In genomic region chr3:14900881-14901873, GRCh38 we compare ENCODE assay signal across 27 cellular contexts. TPM values are rescaled to one million over a fixed set of nuclear protein-coding genes. Genes with fewer than 3 reads are reported as not detected.
A peak's percentile ranks its signal among the peaks of the same experiment; 100 is the strongest.
DNase-seq lines count a peak whose midpoint lies in the region; ATAC-seq, FAIRE-seq and TF ChIP-seq lines count a peak whose summit lies in the region.
"Had no signal": no experiment of that assay in that cellular context is flagged by ENCODE, and none has a peak within 500 bp of the region (broad histone marks: within the 10 kb centered on the region; RNA-seq: fewer than 3 reads in every experiment).

No MANE protein-coding gene starts in this region.

- BruUV-seq in K562 (replicated peaks; lab: Mats Ljungman, UMichigan), result no TSS peak

- peaks cover 25% of the 10 kb centered on the region for H3K27me3 Mint-ChIP-seq in progenitor cell of endocrine pancreas

- H4K20me1 ChIP-seq in DND-41 (ENCODE audit: insufficient read depth, low read length) (no peaks in the 10 kb centered on the region), K562 (replicated peaks; ENCODE audit: control insufficient read depth, insufficient read depth, low read length) (peaks cover 7% of the 10 kb centered on the region; the same call in 1 of the 2 replicates)
- H4K20me1 ChIP-seq: BLaER1 had no signal

- H3K79me2 ChIP-seq in DND-41 (ENCODE audit: insufficient read depth, low read length), result no peaks in the 10 kb centered on the region
- no peaks in the 10 kb centered on the region for H3K79me2 ChIP-seq in K562 (ENCODE audit: control insufficient read depth, insufficient read depth, low read length)

- peaks cover 8% of the 10 kb centered on the region for H3K9me3 ChIP-seq in DND-41 (ENCODE audit: insufficient read depth, low read length, severe bottlenecking)
- H3K9me3 ChIP-seq in KOPT-K1 (ENCODE audit: insufficient read depth, low read length, poor library complexity, severe bottlenecking), result peaks cover 10% of the 10 kb centered on the region
- peaks cover 4% of the 10 kb centered on the region; the same call in 1 of the 2 replicates for H3K9me3 ChIP-seq in K562 (replicated peaks; ENCODE audit: control insufficient read depth, insufficient read depth, low read depth, low read length)
- peaks cover 0 to 5% (median 0%) of the 10 kb centered on the region in 4 donors for H3K9me3 ChIP-seq in liver (ENCODE audit: control insufficient read depth in 4 of 4, low read length in 3 of 4)
- no peaks in the 10 kb centered on the region for H3K9me3 ChIP-seq in right cardiac atrium (ENCODE audit: control insufficient read depth, low read length)
- H3K9me3 ChIP-seq: neutrophil, psoas muscle, SK-N-SH had no signal

- H3K4me3 Mint-ChIP-seq in progenitor cell of endocrine pancreas (ENCODE audit: low read depth), result no peak overlapping the region
- H3K4me3 Mint-ChIP-seq: activated naive CD8-positive, alpha-beta T cell; activated T-helper 1 cell treated with anti-CD3 and anti-CD28 coated beads, Interleukin-12 subunit alpha, Interleukin-12 subunit beta, Interleukin-2, Interleukin-4 antibody, amounts not matched to agents 30 ng/mL and 10 ng/mL and 1 ng/mL, durations not matched to agents 14 hours and 24 hours and 36 hours; central memory CD8-positive, alpha-beta T cell had no signal

- CTCF ChIA-PET in K562 (lab: Yijun Ruan, JAX; ENCODE audit: low intra/inter-chr PET ratio), result no interaction called here

- no peak for TF ChIP-seq EP300 in K562 (IDR thresholded peaks at IDR 0.05; ENCODE audit: low read length)

- H3K36me3 Mint-ChIP-seq in progenitor cell of endocrine pancreas (ENCODE audit: insufficient read depth), result peaks cover 2% of the 10 kb centered on the region

- H3K4me3 ChIP-seq in DND-41 (ENCODE audit: low read depth in 1 of 2, low read length in 2 of 2), result no peak overlapping the region
- no peak overlapping the region for H3K4me3 ChIP-seq in K562
- no peak overlapping the region for H3K4me3 ChIP-seq in liver (ENCODE audit: low read depth in 1 of 3, low read length in 3 of 3)
- no peak overlapping the region for H3K4me3 ChIP-seq in right cardiac atrium (ENCODE audit: low read length)
- H3K4me3 ChIP-seq: BLaER1, psoas muscle, skin epidermis had no signal

- H3K27me3 ChIP-seq in DND-41 (ENCODE audit: insufficient read depth, low read length, poor library complexity), result no peaks in the 10 kb centered on the region
- H3K27me3 ChIP-seq in K562 (ENCODE audit: control insufficient read depth in 2 of 2, insufficient read depth in 2 of 2, low read length in 2 of 2), result peaks cover 20 to 66% of the 10 kb centered on the region in 2 experiments; a peak in 4 of 5 replicates
- no peaks in the 10 kb centered on the region for H3K27me3 ChIP-seq in liver (ENCODE audit: control insufficient read depth in 4 of 4, insufficient read depth in 4 of 4, low read length in 3 of 4)
- H3K27me3 ChIP-seq in right cardiac atrium (ENCODE audit: control insufficient read depth, insufficient read depth), result no peaks in the 10 kb centered on the region
- H3K27me3 ChIP-seq: BLaER1, neutrophil had no signal

- 1% methylated on average over 15 of the region's 15 CpGs for WGBS in K562 (ENCODE audit: insufficient coverage, low coverage, missing lambda C conversion rate)
- WGBS in liver, result 38% methylated on average over 15 of the region's 15 CpGs
- WGBS in right cardiac atrium, result 80% methylated on average over 15 of the region's 15 CpGs

- no peak for DNase-seq in DND-41
- no peak for DNase-seq in K562 (ENCODE audit: extremely low read depth in 1 of 4, low spot score in 3 of 4)
- DNase-seq in progenitor cell of endocrine pancreas (ENCODE audit: low spot score, unreplicated experiment), result no peak
- DNase-seq in right cardiac atrium, result no peak
- DNase-seq in NCI-H187 (lab: John Stamatoyannopoulos, UW), result no peak
- no peak for DNase-seq in activated effector memory CD4-positive, alpha-beta T cell treated with anti-CD3 and anti-CD28 coated beads, Interleukin-2, amount 50 U/mL, for 16 hours
- DNase-seq: activated CD4-positive, alpha-beta T cell treated with anti-CD3 and anti-CD28 coated beads, Interleukin-2, amount 50 U/mL, for 1 hour; COR-L47; DMS79; NCI-H1105 treated with DMSO at 0.1 percent for 48 hours; NCI-H2081 treated with DMSO at 0.1 percent for 48 hours; NCI-H345; psoas muscle; SK-N-SH; stimulated activated CD4-positive, alpha-beta T cell treated with anti-CD3 and anti-CD28 coated beads, Interleukin-1b, Interleukin-23, amount 100 ng/mL, for 48 hours; T-helper 2 cell had no signal

- POLR2A ChIA-PET in K562 (lab: Yijun Ruan, JAX), result interaction anchor here (0.6 kb wide), 2 partner anchors 200 to 1654 kb away, joined by 3 read pairs; no protein-coding TSS in a partner anchor

- no peak overlapping the region for H2AFZ ChIP-seq in DND-41 (ENCODE audit: low read depth, low read length)
- no peak overlapping the region for H2AFZ ChIP-seq in K562 (ENCODE audit: low read depth, low read length)

- H3K27ac ChIP-seq in DND-41 (ENCODE audit: low read length) (peak overlapping the region; percentile 49; the same call in 1 of the 2 replicates), KOPT-K1 (ENCODE audit: low read depth, low read length, poor library complexity, severe bottlenecking) (peak overlapping the region; percentile 48), K562 (ENCODE audit: extremely low read depth, low read depth, low read length) (no peak overlapping the region), liver (ENCODE audit: low read depth in 1 of 2, low read length in 2 of 2) (peak overlapping the region; percentile 73 to 86), right cardiac atrium (ENCODE audit: low read length) (no peak overlapping the region)
- H3K27ac ChIP-seq: BLaER1, KMS-11, neutrophil, psoas muscle, skin epidermis, VCaP had no signal

- H3K9ac ChIP-seq in DND-41 (ENCODE audit: low read depth, low read length) (no peak overlapping the region), K562 (ENCODE audit: insufficient read depth in 1 of 2, low read depth in 2 of 2, low read length in 2 of 2) (no peak overlapping the region), liver (ENCODE audit: low read depth in 1 of 2, low read length in 2 of 2) (peak overlapping the region in 1 of 2 donors; percentile 40)
- H3K9ac ChIP-seq: BLaER1, KMS-11, SK-N-SH had no signal

- no peak overlapping the region for H3K4me2 ChIP-seq in DND-41 (ENCODE audit: insufficient read depth, low read length)
- no peak overlapping the region for H3K4me2 ChIP-seq in K562 (ENCODE audit: insufficient read depth, low read length)
- H3K4me2 ChIP-seq: BLaER1, KMS-11, SK-N-SH had no signal

- in situ Hi-C loops in K562 (cut with MboI), result loop anchor here (25.0 kb wide), 2 partner anchors 389 to 1239 kb away; no protein-coding TSS in a partner anchor

- TF ChIP-seq POLR2A in K562 (conservative IDR thresholded peaks at IDR 0.05), result no peak

- peaks cover 9% of the 10 kb centered on the region for H3K9me3 Mint-ChIP-seq in progenitor cell of endocrine pancreas (ENCODE audit: low read depth)

- FAIRE-seq in K562 (lab: Jason Lieb, UNC), result peak; percentile 11
- FAIRE-seq: GM18507 had no signal

- TF ChIP-seq CTCF in DND-41 (IDR thresholded peaks at IDR 0.05; ENCODE audit: borderline replicate concordance, extremely low read depth, low read length, poor library complexity, severe bottlenecking) (no peak), K562 (IDR thresholded peaks at IDR 0.05 in 2 of 3, conservative IDR thresholded peaks at IDR 0.05 in 1 of 3; ENCODE audit: insufficient read depth in 2 of 3, low read depth in 1 of 3, low read length in 3 of 3) (no peak), liver (IDR thresholded peaks at IDR 0.05; ENCODE audit: low read depth, low read length, missing input control) (peak; percentile 12), progenitor cell of endocrine pancreas (IDR thresholded peaks at IDR 0.05; ENCODE audit: unreplicated experiment) (no peak)

- H3K9me1 ChIP-seq in K562 (ENCODE audit: control insufficient read depth, insufficient read depth, low read length), result no peaks in the 10 kb centered on the region

- intact Hi-C loops in K562 (cut with micrococcal nuclease) (no loop called here), right cardiac atrium (cut with DNase I) (no loop called here)

- no peak for TF ChIP-seq RAD21 in K562 (CRISPR knock-in tag; conservative IDR thresholded peaks at IDR 0.05 in 1 of 2, IDR thresholded peaks at IDR 0.05 in 1 of 2)
- TF ChIP-seq RAD21 in liver (IDR thresholded peaks at IDR 0.05), result peak; percentile 59 to 62

- peaks cover 5% of the 10 kb centered on the region for H3K4me1 Mint-ChIP-seq in progenitor cell of endocrine pancreas (ENCODE audit: low read depth)
- H3K4me1 Mint-ChIP-seq: central memory CD8-positive, alpha-beta T cell had no signal

- no peak overlapping the region for H3K27ac Mint-ChIP-seq in progenitor cell of endocrine pancreas
- H3K27ac Mint-ChIP-seq: activated naive CD8-positive, alpha-beta T cell; activated T-helper 1 cell treated with anti-CD3 and anti-CD28 coated beads, Interleukin-12 subunit alpha, Interleukin-12 subunit beta, Interleukin-2, Interleukin-4 antibody, amounts not matched to agents 30 ng/mL and 10 ng/mL and 1 ng/mL, durations not matched to agents 14 hours and 24 hours and 36 hours had no signal

- H3K4me1 ChIP-seq in DND-41 (ENCODE audit: insufficient read depth, low read length), result peaks cover 25% of the 10 kb centered on the region
- H3K4me1 ChIP-seq in K562 (replicated peaks in 1 of 2; ENCODE audit: control insufficient read depth in 2 of 2, insufficient read depth in 2 of 2, low read length in 2 of 2), result no peaks in the 10 kb centered on the region
- peaks cover 16 to 39% (median 28%) of the 10 kb centered on the region in 4 donors for H3K4me1 ChIP-seq in liver (ENCODE audit: control insufficient read depth in 4 of 4, insufficient read depth in 4 of 4, low read length in 3 of 4)
- no peaks in the 10 kb centered on the region for H3K4me1 ChIP-seq in right cardiac atrium (ENCODE audit: control insufficient read depth, insufficient read depth, low read length)
- H3K4me1 ChIP-seq: BLaER1, psoas muscle had no signal

- ATAC-seq in DND-41 (ENCODE audit: insufficient read depth, low read depth), result peak; percentile 47
- ATAC-seq in K562, result peak; percentile 28; the same call in 1 of the 3 replicates
- ATAC-seq in right cardiac atrium, result no peak
- ATAC-seq: psoas muscle had no signal

- H3K36me3 ChIP-seq in DND-41 (ENCODE audit: insufficient read depth, low read length) (no peaks in the 10 kb centered on the region; the same call in 1 of the 2 replicates), KOPT-K1 (ENCODE audit: insufficient read depth, low read length) (0 out of 2 replicates have a peak, but pooled peaks cover 6% of the 10 kb centered on the region), K562 (ENCODE audit: control insufficient read depth, insufficient read depth, low read length) (no peaks in the 10 kb centered on the region), liver (ENCODE audit: control insufficient read depth in 4 of 4, insufficient read depth in 3 of 4, low read depth in 1 of 4, low read length in 3 of 4) (no peaks in the 10 kb centered on the region)
- H3K36me3 ChIP-seq: BLaER1, neutrophil had no signal

RNA-seq across cellular contexts. Expression of gene NR2C2, which starts 46.2 kb away (rescaled TPM):
- 116 and 153 TPM in 2 replicates for total RNA-seq in K562 (2011; cell fraction: chromatin; rRNA removed; ENCODE audit: low replicate concordance)
- total RNA-seq in K562 (2011; cell fraction: nucleolus; rRNA removed), result 54.9 and 60.4 TPM in 2 replicates
- total RNA-seq in K562 (2011; cell fraction: nucleoplasm; rRNA removed), result 99.1 and 148 TPM in 2 replicates
- total RNA-seq in K562 (2014; rRNA removed) (10.8 and 17.3 TPM in 2 replicates), K562 (2014; rRNA removed; fragmentation: Illumina TruSeq; extraction: Trizol) (17.7 and 18.7 TPM in 2 replicates), K562 (2015; rRNA removed; fragmentation: Illumina TruSeq; extraction: Trizol) (14.6 and 15.8 TPM in 2 replicates), K562 (2021) (32.9 and 33.0 TPM in 2 replicates), liver (10 to 100 TPM; 21.8 TPM), progenitor cell of endocrine pancreas (56.0 and 58.8 TPM in 2 replicates), right cardiac atrium (10 to 100 TPM; 27.6 to 36.0 (median 32.3) TPM)
- polyA plus RNA-seq in K562 (2011; rRNA removed) (17.3 and 21.8 TPM in 2 replicates), K562 (2014; fragmentation: Illumina TruSeq; extraction: Trizol) (20.4 and 22.3 TPM in 2 replicates), K562 (2014; fragmentation: Nextera tagmentation; extraction: Ambion mirVana) (1 to 10 TPM; 6.1 to 6.4 TPM), K562 (2014; rRNA removed) (13.9 and 18.0 TPM in 2 replicates), liver (1 to 10 TPM; 3.3 to 7.3 TPM), right cardiac atrium (8.3 TPM)
- 7.9 and 12.6 TPM in 2 replicates for polyA plus RNA-seq in K562 (2011; cell fraction: cytosol; rRNA removed)
- polyA plus RNA-seq in K562 (2011; cell fraction: nucleus; rRNA removed), result 117 and 123 TPM in 2 replicates
- 21.1 and 35.7 TPM in 2 replicates for polyA plus RNA-seq in K562 (2012)
- 24.6 and 33.6 TPM in 2 replicates for polyA minus RNA-seq in K562 (2011; rRNA and poly(A)+ RNA removed)
- 17.3 and 23.8 TPM in 2 replicates for polyA minus RNA-seq in K562 (2011; cell fraction: cytosol; rRNA and poly(A)+ RNA removed)
- polyA minus RNA-seq in K562 (2011; cell fraction: nucleus; rRNA and poly(A)+ RNA removed), result 50.1 and 65.4 TPM in 2 replicates

Comparison
In these comparisons a context has a peak if more than half of its experiments do, and no peak if none do; other contexts are left out.
1. ATAC-seq: peak in DND-41 (single experiment) and K562 (single experiment); none in right cardiac atrium (0 of 2).
2. H3K27ac ChIP-seq: peak in DND-41 (single experiment), KOPT-K1 (single experiment) and liver (2 of 2); none in K562 (single experiment) and right cardiac atrium (single experiment).